1 cellular context compared by ENCODE assay signal in the genomic region with DNA sequence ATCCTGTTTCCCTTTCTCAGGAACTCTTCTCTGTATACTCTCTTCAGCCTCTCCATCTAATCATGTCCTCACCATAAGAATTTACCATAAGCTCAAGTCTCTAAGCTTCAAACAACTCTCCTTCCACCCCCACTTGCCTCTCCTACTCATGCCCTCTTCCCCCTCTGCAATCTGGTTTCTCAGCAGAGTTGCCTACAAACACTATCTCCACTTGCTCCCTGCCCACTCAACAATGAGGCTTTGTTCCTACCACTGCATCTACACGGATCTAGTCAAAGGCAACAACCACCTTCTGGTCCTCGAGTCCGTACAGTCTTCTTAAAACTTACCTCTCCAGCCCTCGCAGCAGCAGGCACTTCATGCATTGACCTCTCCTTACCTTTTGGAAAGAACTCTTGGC.
TF ChIP-seq lines count a peak whose summit lies in the region.

No MANE protein-coding gene starts in this region.

TF ChIP-seq in HepG2, 621 proteins besides CTCF, POLR2A, EP300 and RAD21 (continued from another document):
- TF ChIP-seq, protein P1, sequence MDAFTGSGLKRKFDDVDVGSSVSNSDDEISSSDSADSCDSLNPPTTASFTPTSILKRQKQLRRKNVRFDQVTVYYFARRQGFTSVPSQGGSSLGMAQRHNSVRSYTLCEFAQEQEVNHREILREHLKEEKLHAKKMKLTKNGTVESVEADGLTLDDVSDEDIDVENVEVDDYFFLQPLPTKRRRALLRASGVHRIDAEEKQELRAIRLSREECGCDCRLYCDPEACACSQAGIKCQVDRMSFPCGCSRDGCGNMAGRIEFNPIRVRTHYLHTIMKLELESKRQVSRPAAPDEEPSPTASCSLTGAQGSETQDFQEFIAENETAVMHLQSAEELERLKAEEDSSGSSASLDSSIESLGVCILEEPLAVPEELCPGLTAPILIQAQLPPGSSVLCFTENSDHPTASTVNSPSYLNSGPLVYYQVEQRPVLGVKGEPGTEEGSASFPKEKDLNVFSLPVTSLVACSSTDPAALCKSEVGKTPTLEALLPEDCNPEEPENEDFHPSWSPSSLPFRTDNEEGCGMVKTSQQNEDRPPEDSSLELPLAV (CRISPR knock-in tag; conservative IDR thresholded peaks at IDR 0.05; ENCODE audit: low read depth): no peak
- TF ChIP-seq ZBTB20 (CRISPR knock-in tag; IDR thresholded peaks at IDR 0.05; ENCODE audit: borderline replicate concordance, low read depth): no peak
- TF ChIP-seq ZBTB38 (CRISPR knock-in tag; IDR thresholded peaks at IDR 0.05): no peak
- TF ChIP-seq ZNF672 (CRISPR knock-in tag; IDR thresholded peaks at IDR 0.05): no peak
